14 cellular contexts compared by ENCODE assay signal in the genomic region with DNA sequence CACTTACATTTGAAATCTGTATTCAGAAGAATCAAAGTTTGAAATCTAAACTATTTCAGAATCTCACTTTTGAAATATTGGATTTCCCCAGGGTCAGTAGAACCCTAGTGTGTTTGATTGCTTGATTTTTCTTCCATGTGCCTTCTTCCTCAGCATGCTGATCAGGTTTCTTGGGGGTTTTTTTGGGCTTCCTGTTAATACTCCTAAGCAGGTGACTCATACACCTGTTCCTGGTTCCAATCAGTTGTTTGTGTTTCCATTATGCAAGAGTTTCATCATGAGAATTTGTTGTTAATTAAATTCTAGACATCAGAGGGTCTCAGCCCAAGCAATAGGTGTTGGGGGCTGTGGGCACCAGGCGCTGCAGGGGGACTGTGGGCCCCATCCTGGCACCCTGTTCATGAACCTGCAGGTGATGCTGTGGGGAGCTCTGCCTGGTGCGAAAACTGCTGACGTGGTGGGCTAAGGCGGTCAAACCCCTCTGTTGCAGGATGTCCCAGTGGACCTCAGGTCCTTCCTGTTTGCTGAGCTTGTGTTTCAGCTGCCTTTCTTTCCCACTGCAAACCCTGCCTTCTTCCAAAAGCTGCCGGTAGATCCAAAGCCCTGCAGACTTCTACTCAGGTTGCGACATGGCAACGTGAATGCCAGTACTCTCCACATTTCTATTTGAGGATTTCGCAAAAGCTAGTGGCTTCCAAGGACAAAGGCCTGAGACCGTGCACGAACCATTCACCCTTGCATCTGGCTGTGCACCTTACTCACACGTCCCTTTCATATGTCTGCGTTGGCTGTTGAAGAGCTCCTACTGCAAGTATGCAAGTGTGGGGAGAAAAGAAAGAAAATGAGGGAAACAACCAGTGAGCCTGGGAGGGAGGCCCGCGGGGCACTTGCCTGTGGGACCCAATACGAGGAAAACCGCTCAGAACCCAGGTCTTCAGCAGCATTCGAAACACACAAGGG. TPM values are rescaled to one million over a fixed set of nuclear protein-coding genes. Genes with fewer than 3 reads are reported as not detected.
DNase-seq lines count a peak whose midpoint lies in the region; ATAC-seq and TF ChIP-seq lines count a peak whose summit lies in the region.
"Had no signal": no experiment of that assay in that cellular context is flagged by ENCODE, and none has a peak within 500 bp of the region (broad histone marks: within the 10 kb centered on the region; RNA-seq: fewer than 3 reads in every experiment).

No MANE protein-coding gene starts in this region.

- peaks cover 51% of the 10 kb centered on the region for H3K4me1 Mint-ChIP-seq in activated naive CD4-positive, alpha-beta T cell treated with anti-CD3 and anti-CD28 coated beads, Interleukin-2, amount 10 ng/mL, durations not matched to agents 7 days and 5 days
- H3K4me1 Mint-ChIP-seq in activated CD8-positive, alpha-beta T cell treated with anti-CD3 and anti-CD28 coated beads, Interleukin-2, amount 10 ng/mL, durations not matched to agents 7 days and 5 days (ENCODE audit: low read depth): peaks cover 50% of the 10 kb centered on the region

- peak overlapping the region; percentile 62 to 90 for H3K27ac Mint-ChIP-seq in activated naive CD4-positive, alpha-beta T cell treated with anti-CD3 and anti-CD28 coated beads, Interleukin-2, amount 50 U/mL, for 72 hours
- H3K27ac Mint-ChIP-seq in activated naive CD4-positive, alpha-beta T cell treated with anti-CD3 and anti-CD28 coated beads, Interleukin-2, amount 10 ng/mL, durations not matched to agents 7 days and 5 days: no peak overlapping the region
- H3K27ac Mint-ChIP-seq in activated CD8-positive, alpha-beta T cell treated with anti-CD3 and anti-CD28 coated beads, Interleukin-2, amount 10 ng/mL, durations not matched to agents 7 days and 5 days: peak overlapping the region; percentile 58
- H3K27ac Mint-ChIP-seq: brain had no signal

- no peaks in the 10 kb centered on the region for H3K9me3 ChIP-seq in uterus

- H3K9me3 Mint-ChIP-seq in activated naive CD4-positive, alpha-beta T cell treated with anti-CD3 and anti-CD28 coated beads, Interleukin-2, amount 50 U/mL, for 72 hours: no peaks in the 10 kb centered on the region
- no peaks in the 10 kb centered on the region for H3K9me3 Mint-ChIP-seq in activated naive CD4-positive, alpha-beta T cell treated with anti-CD3 and anti-CD28 coated beads, Interleukin-2, amount 10 ng/mL, durations not matched to agents 7 days and 5 days
- no peaks in the 10 kb centered on the region for H3K9me3 Mint-ChIP-seq in activated CD8-positive, alpha-beta T cell treated with anti-CD3 and anti-CD28 coated beads, Interleukin-2, amount 10 ng/mL, durations not matched to agents 7 days and 5 days (ENCODE audit: insufficient read depth)

- intact Hi-C loops in uterus (cut with DNase I; ENCODE audit: low total_unique reads): no loop called here

- CTCF ChIA-PET in activated naive CD4-positive, alpha-beta T cell treated with anti-CD3 and anti-CD28 coated beads, Interleukin-2, amount 10 ng/mL, durations not matched to agents 7 days and 5 days (lab: Charles Lee): no interaction called here
- CTCF ChIA-PET in activated CD8-positive, alpha-beta T cell treated with anti-CD3 and anti-CD28 coated beads, Interleukin-2, amount 10 ng/mL, durations not matched to agents 7 days and 5 days (lab: Charles Lee): no interaction called here

- H3K4me1 ChIP-seq in uterus: no peaks in the 10 kb centered on the region

- H3K4me3 ChIP-seq in uterus: no peak overlapping the region

- no peaks in the 10 kb centered on the region for H3K36me3 Mint-ChIP-seq in activated naive CD4-positive, alpha-beta T cell treated with anti-CD3 and anti-CD28 coated beads, Interleukin-2, amount 50 U/mL, for 72 hours
- no peaks in the 10 kb centered on the region for H3K36me3 Mint-ChIP-seq in activated naive CD4-positive, alpha-beta T cell treated with anti-CD3 and anti-CD28 coated beads, Interleukin-2, amount 10 ng/mL, durations not matched to agents 7 days and 5 days
- H3K36me3 Mint-ChIP-seq in activated CD8-positive, alpha-beta T cell treated with anti-CD3 and anti-CD28 coated beads, Interleukin-2, amount 10 ng/mL, durations not matched to agents 7 days and 5 days (ENCODE audit: low read depth): no peaks in the 10 kb centered on the region
- H3K36me3 Mint-ChIP-seq: brain had no signal

- peaks cover 4% of the 10 kb centered on the region for H3K27me3 Mint-ChIP-seq in activated naive CD4-positive, alpha-beta T cell treated with anti-CD3 and anti-CD28 coated beads, Interleukin-2, amount 10 ng/mL, durations not matched to agents 7 days and 5 days
- H3K27me3 Mint-ChIP-seq in activated CD8-positive, alpha-beta T cell treated with anti-CD3 and anti-CD28 coated beads, Interleukin-2, amount 10 ng/mL, durations not matched to agents 7 days and 5 days (ENCODE audit: low read depth): no peaks in the 10 kb centered on the region

- no peak for DNase-seq in activated naive CD4-positive, alpha-beta T cell treated with anti-CD3 and anti-CD28 coated beads, Interleukin-2, amount 50 U/mL, for 72 hours (ENCODE audit: low spot score in 2 of 2)
- no peak for DNase-seq in activated naive CD4-positive, alpha-beta T cell treated with anti-CD3 and anti-CD28 coated beads, Interleukin-2, amount 10 ng/mL, durations not matched to agents 7 days and 5 days
- DNase-seq in activated CD8-positive, alpha-beta T cell treated with anti-CD3 and anti-CD28 coated beads, Interleukin-2, amount 10 ng/mL, durations not matched to agents 7 days and 5 days: no peak
- peak; percentile 93 for DNase-seq in left lobe of liver (ENCODE audit: low spot score)
- no peak for DNase-seq in mesenteric fat pad (ENCODE audit: low spot score)
- no peak for DNase-seq in GM19238 (ENCODE audit: insufficient read length, low spot score)
- no peak for DNase-seq in uterus
- DNase-seq: GDM1; NCI-H1105 treated with DMSO at 0.1 percent for 48 hours; NK-92 treated with Interleukin-12 subunit alpha and Interleukin-12 subunit beta, amount 100 ng/mL, for 24 hours had no signal

- peak; percentile 62 to 67 for ATAC-seq in activated naive CD4-positive, alpha-beta T cell treated with anti-CD3 and anti-CD28 coated beads, Interleukin-2, amount 50 U/mL, for 72 hours
- no peak for ATAC-seq in activated CD8-positive, alpha-beta T cell treated with anti-CD3 and anti-CD28 coated beads, Interleukin-2, amount 10 ng/mL, durations not matched to agents 7 days and 5 days
- peak; percentile 83 for ATAC-seq in left lobe of liver
- no peak for ATAC-seq in HG02798 (IDR thresholded peaks at IDR 0.05; ENCODE audit: poor library complexity, unreplicated experiment)
- ATAC-seq: sciatic nerve had no signal

- POLR2A ChIA-PET in activated CD8-positive, alpha-beta T cell treated with anti-CD3 and anti-CD28 coated beads, Interleukin-2, amount 10 ng/mL, durations not matched to agents 7 days and 5 days (lab: Charles Lee): no interaction called here

- H3K4me3 Mint-ChIP-seq in activated naive CD4-positive, alpha-beta T cell treated with anti-CD3 and anti-CD28 coated beads, Interleukin-2, amount 10 ng/mL, durations not matched to agents 7 days and 5 days: no peak overlapping the region
- H3K4me3 Mint-ChIP-seq in activated CD8-positive, alpha-beta T cell treated with anti-CD3 and anti-CD28 coated beads, Interleukin-2, amount 10 ng/mL, durations not matched to agents 7 days and 5 days: no peak overlapping the region

- TF ChIP-seq POLR2A in uterus (IDR thresholded peaks at IDR 0.05): no peak

- H3K27me3 ChIP-seq in uterus: no peaks in the 10 kb centered on the region

- TF ChIP-seq CTCF in uterus (IDR thresholded peaks at IDR 0.05): no peak

- no peaks in the 10 kb centered on the region for H3K36me3 ChIP-seq in uterus

- no peak overlapping the region for H3K27ac ChIP-seq in uterus
- H3K27ac ChIP-seq: C4-2B had no signal

RNA-seq across cellular contexts. Expression of gene RRP1, which starts 6.4 kb away (rescaled TPM):
- 10 to 100 TPM; 29.9 to 54.1 TPM for total RNA-seq in activated naive CD4-positive, alpha-beta T cell treated with anti-CD3 and anti-CD28 coated beads, Interleukin-2, amount 50 U/mL, for 72 hours
- total RNA-seq in activated CD8-positive, alpha-beta T cell treated with anti-CD3 and anti-CD28 coated beads, Interleukin-2, amount 10 ng/mL, durations not matched to agents 7 days and 5 days: 10 to 100 TPM; 32.8 to 34.4 TPM
- 10.3 TPM for total RNA-seq in left lobe of liver
- 29.8 TPM for total RNA-seq in mesenteric fat pad
- total RNA-seq in uterus: 10 to 100 TPM; 11.0 to 31.5 (median 19.5) TPM

RNA-seq across cellular contexts. Expression of gene CSTB, which starts 6.9 kb away (rescaled TPM):
- total RNA-seq in activated naive CD4-positive, alpha-beta T cell treated with anti-CD3 and anti-CD28 coated beads, Interleukin-2, amount 50 U/mL, for 72 hours: 10 to 100 TPM; 19.8 to 36.7 TPM
- total RNA-seq in activated CD8-positive, alpha-beta T cell treated with anti-CD3 and anti-CD28 coated beads, Interleukin-2, amount 10 ng/mL, durations not matched to agents 7 days and 5 days: 10 to 100 TPM; 50.2 to 54.4 TPM
- total RNA-seq in left lobe of liver (25.6 TPM), mesenteric fat pad (84.9 TPM), uterus (10 to 100 TPM in 1 of 4 donors, 1 to 10 TPM in 3; 2.0 to 31.2 (median 5.6) TPM)

Comparison
In these comparisons a context has a peak if more than half of its experiments do, and no peak if none do; other contexts are left out.
1. ATAC-seq: peak in activated naive CD4-positive, alpha-beta T cell treated with anti-CD3 and anti-CD28 coated beads, Interleukin-2, amount 50 U/mL, for 72 hours (2 of 2) and left lobe of liver (single experiment); none in activated CD8-positive, alpha-beta T cell treated with anti-CD3 and anti-CD28 coated beads, Interleukin-2, amount 10 ng/mL, durations not matched to agents 7 days and 5 days (single experiment) and HG02798 (single experiment).